Comparison of ENCODE assay signal across 8 cellular contexts in the genomic region with DNA sequence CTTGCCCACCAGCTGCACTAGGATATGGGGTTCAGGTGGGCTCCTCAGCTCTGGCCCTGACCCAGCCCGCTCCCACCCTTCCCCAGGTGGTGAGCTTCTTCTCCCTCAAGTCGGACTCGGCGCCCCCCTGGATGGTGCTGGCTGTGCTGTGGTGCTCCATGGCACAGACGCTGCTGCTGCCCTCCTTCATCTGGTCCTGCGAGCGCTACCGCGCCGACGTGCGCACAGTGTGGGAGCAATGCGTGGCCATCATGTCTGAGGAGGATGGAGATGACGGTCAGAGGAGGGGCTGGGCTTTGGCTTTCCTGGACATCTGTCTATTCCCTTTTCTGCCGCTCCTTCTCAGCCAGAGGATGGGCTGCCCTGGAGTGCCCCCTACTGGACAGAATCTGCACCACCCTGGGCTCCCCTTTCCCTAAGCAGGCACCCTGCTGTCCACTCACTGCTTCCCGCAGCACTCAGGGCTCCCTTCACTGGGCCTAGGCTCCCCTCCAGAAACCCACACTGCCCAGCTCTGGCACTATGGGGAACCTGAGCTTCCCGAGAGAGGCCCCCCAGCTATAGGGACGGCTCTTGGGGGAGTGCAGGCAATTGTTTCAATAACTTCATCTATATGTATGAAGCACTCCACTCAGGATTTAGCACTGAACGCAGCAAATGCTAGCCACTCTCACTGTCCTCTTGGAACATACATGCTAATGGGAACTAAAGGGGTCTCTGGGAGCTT. TPM values are rescaled to one million over a fixed set of nuclear protein-coding genes. Genes with fewer than 3 reads are reported as not detected.
DNase-seq lines count a peak whose midpoint lies in the region; ATAC-seq, FAIRE-seq and TF ChIP-seq lines count a peak whose summit lies in the region.

No MANE protein-coding gene starts in this region.

- H3K36me3 ChIP-seq in ACC112 (ENCODE audit: insufficient read depth, low read length) = no peaks in the 10 kb centered on the region
- H3K36me3 ChIP-seq in body of pancreas (replicated peaks in 1 of 2; ENCODE audit: insufficient read depth in 1 of 2, low read depth in 2 of 2) = no peaks in the 10 kb centered on the region
- 0 out of 2 replicates have a peak, but pooled peaks cover 1% of the 10 kb centered on the region for H3K36me3 ChIP-seq in iPS DF 6.9 (ENCODE audit: control insufficient read depth, insufficient read depth, low read length)
- peaks cover 5% of the 10 kb centered on the region for H3K36me3 ChIP-seq in skeletal muscle satellite cell (ENCODE audit: insufficient read depth, low read length)

- ATAC-seq in body of pancreas (peak; percentile 63), HG03025 (IDR thresholded peaks at IDR 0.05; ENCODE audit: low FRiP score, unreplicated experiment) (no peak)

- no peaks in the 10 kb centered on the region for H3K9me3 ChIP-seq in body of pancreas
- no peaks in the 10 kb centered on the region for H3K9me3 ChIP-seq in iPS DF 6.9 (ENCODE audit: control insufficient read depth, insufficient read depth, low read length)
- H3K9me3 ChIP-seq in skeletal muscle satellite cell (replicated peaks; ENCODE audit: low read length) = no peaks in the 10 kb centered on the region

- H3K4me3 ChIP-seq in ACC112 (ENCODE audit: low read depth, low read length) = peak overlapping the region; percentile 48
- H3K4me3 ChIP-seq in body of pancreas = no peak overlapping the region
- H3K4me3 ChIP-seq in iPS DF 6.9 (ENCODE audit: low read length) = peak overlapping the region; percentile 8; the same call in 1 of the 2 replicates
- H3K4me3 ChIP-seq in skeletal muscle satellite cell (ENCODE audit: low read length) = peak overlapping the region; percentile 61

- peak overlapping the region; percentile 79 for H3K4me2 ChIP-seq in skeletal muscle satellite cell (ENCODE audit: low read length)

- H3K79me2 ChIP-seq in ACC112 (ENCODE audit: control insufficient read depth, insufficient read depth, low read length, unreplicated experiment) = peaks cover 27% of the 10 kb centered on the region

- H3K27ac ChIP-seq in ACC112 (ENCODE audit: low read depth, low read length) (no peak overlapping the region), body of pancreas (no peak overlapping the region), iPS DF 6.9 (ENCODE audit: low read length) (no peak overlapping the region)

- peak; percentile 83 for FAIRE-seq in GM18507 (lab: Jason Lieb, UNC)

- 3 to 5% methylated on average over 16 to 19 of the region's 19 CpGs for WGBS in body of pancreas, 2 donors
- no CpG with 5 or more reads among the region's 19 CpGs for WGBS in iPS DF 6.9 (ENCODE audit: insufficient coverage, insufficient read length)

- H3K4me1 ChIP-seq in ACC112 (ENCODE audit: control insufficient read depth, insufficient read depth, low read length, unreplicated experiment) (peaks cover 37% of the 10 kb centered on the region), body of pancreas (peaks cover 41% of the 10 kb centered on the region), iPS DF 6.9 (ENCODE audit: control insufficient read depth, insufficient read depth, low read length) (peaks cover 11% of the 10 kb centered on the region), skeletal muscle satellite cell (ENCODE audit: control insufficient read depth, insufficient read depth, low read length) (peaks cover 38% of the 10 kb centered on the region)

- peak; percentile 78 to 91 (median 87) for TF ChIP-seq CTCF in body of pancreas (IDR thresholded peaks at IDR 0.05)

- intact Hi-C loops in body of pancreas (cut with DNase I) = no loop called here

- H3K9ac ChIP-seq in skeletal muscle satellite cell (ENCODE audit: low read depth, low read length) = peak overlapping the region; percentile 19

- H3K27me3 ChIP-seq in ACC112 (ENCODE audit: insufficient read depth, low read length) (peaks cover 11% of the 10 kb centered on the region; the same call in 1 of the 2 replicates), body of pancreas (peaks cover 0 to 22% of the 10 kb centered on the region in 2 donors), iPS DF 6.9 (ENCODE audit: control insufficient read depth, insufficient read depth, low read length) (no peaks in the 10 kb centered on the region), skeletal muscle satellite cell (ENCODE audit: control insufficient read depth, insufficient read depth, low read length) (peaks cover 24% of the 10 kb centered on the region)

- no peak overlapping the region for H2AFZ ChIP-seq in ACC112 (ENCODE audit: low read length, unreplicated experiment)

- peak in 1 of 3 donors; percentile 16 for TF ChIP-seq POLR2A in body of pancreas (IDR thresholded peaks at IDR 0.05)

- DNase-seq in GM18507 (ENCODE audit: extremely low spot score, insufficient read length, low read depth) (peak; percentile 82), NCI-H187 (lab: John Stamatoyannopoulos, UW) (peak; percentile 57 to 68), UCSD-AML1 (lab: John Stamatoyannopoulos, UW; ENCODE audit: unreplicated experiment) (peak; percentile 85), body of pancreas (peak; percentile 81 to 86 (median 84)), iPS DF 6.9 (ENCODE audit: low read depth, low spot score) (no peak)

RNA-seq across cellular contexts. Expression of a gene that starts 2.6 kb away (rescaled TPM):
- 10 to 100 TPM; 17.6 to 43.2 TPM for total RNA-seq in body of pancreas
- total RNA-seq in skeletal muscle satellite cell (2012; rRNA removed) = 51.7 and 52.4 TPM in 2 replicates

RNA-seq across cellular contexts. Expression of a gene that starts 3.9 kb away (rescaled TPM):
- under 1 TPM in 1 of 2 donors, not detected in 1; 0.78 TPM for total RNA-seq in body of pancreas
- 1.1 and 1.3 TPM in 2 replicates for total RNA-seq in skeletal muscle satellite cell (2012; rRNA removed)

RNA-seq across cellular contexts. Expression of a gene that starts 15.2 kb away (rescaled TPM):
- total RNA-seq in body of pancreas = under 1 TPM; 0.33 to 0.52 TPM
- total RNA-seq in skeletal muscle satellite cell (2012; rRNA removed) = 2.0 TPM in 2 replicates

RNA-seq across cellular contexts. Expression of a gene that starts 25.5 kb away (rescaled TPM):
- 1 to 10 TPM in 1 of 2 donors, under 1 TPM in 1; 0.52 to 2.3 TPM for total RNA-seq in body of pancreas
- total RNA-seq in skeletal muscle satellite cell (2012; rRNA removed) = 11.2 and 25.3 TPM in 2 replicates

RNA-seq across cellular contexts. Expression of a gene that starts 26.4 kb away (rescaled TPM):
- total RNA-seq in body of pancreas = 10 to 100 TPM; 18.2 to 60.6 TPM
- total RNA-seq in skeletal muscle satellite cell (2012; rRNA removed) = 90.0 and 107 TPM in 2 replicates

Comparison
In these comparisons a context has a peak if more than half of its experiments do, and no peak if none do; other contexts are left out.
1. H3K4me3 ChIP-seq: peak in ACC112 (single experiment), iPS DF 6.9 (single experiment) and skeletal muscle satellite cell (single experiment); none in body of pancreas (0 of 2).